ENCODE assay signal across 38 cellular contexts in the genomic region with DNA sequence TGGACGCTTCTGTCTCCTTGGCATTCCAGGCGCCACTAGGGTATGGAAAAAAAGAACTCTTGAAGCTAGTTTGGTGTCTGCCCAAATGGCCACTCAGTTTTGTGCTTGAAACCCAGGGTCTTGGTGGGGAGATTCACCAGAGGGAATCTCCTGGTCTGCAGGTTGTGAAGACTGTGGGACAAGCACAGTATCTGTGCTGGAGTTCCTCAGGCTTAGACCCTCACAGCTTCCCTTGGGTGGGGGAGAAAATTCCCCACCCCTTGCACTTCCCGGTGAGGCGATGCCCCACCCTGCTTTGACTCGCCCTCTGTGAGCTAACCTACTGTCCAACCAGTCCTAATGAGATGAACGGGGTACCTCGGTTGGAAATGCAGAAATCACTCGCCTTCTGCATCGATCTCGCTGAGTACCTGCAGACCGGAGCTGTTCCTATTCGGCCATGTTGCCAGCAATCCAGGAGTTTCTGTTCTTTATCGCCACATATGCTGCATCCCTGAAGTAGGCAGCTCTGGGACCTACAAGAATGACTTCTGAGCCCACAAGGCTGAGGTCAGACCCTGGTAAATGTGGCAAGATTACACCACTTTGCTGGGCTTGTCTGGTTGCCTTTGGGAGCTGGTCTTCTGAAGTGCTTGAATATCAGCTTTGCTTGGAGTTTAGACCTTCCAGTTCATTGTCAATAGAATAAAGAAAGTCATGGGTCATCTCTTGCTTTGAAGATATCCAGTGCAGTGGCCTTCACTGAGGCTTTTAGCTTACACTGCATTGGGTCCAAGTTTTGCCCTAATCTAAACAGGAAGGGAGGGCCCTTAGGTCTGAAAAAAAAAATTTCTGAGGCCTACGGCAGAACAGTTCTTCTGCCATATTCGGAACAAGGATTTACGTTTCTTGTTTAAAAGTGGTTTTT. TPM values are rescaled to one million over a fixed set of nuclear protein-coding genes. Genes with fewer than 3 reads are reported as not detected.
"Had no signal": no experiment of that assay in that cellular context is flagged by ENCODE, and none has a peak within 500 bp of the region (broad histone marks: within the 10 kb centered on the region; RNA-seq: fewer than 3 reads in every experiment).

No MANE protein-coding gene starts in this region.

- H3K36me3 ChIP-seq: adrenal gland, ascending aorta, breast epithelium, cardiac muscle cell had no signal

- ATAC-seq: activated naive CD4-positive, alpha-beta T cell treated with anti-CD3 and anti-CD28 coated beads, Interleukin-2, amount 50 U/mL, for 72 hours; activated naive CD8-positive, alpha-beta T cell treated with anti-CD3 and anti-CD28 coated beads, Interleukin-2, amount 50 U/mL, for 24 hours; activated T-cell treated with anti-CD3 and anti-CD28 coated beads, Interleukin-2, amount 50 U/mL, for 4 hours; activated T-cell treated with anti-CD3 and anti-CD28 coated beads, Interleukin-2, amount 50 U/mL, for 72 hours; activated T-helper 17 cell treated with anti-CD3 and anti-CD28 coated beads, Interleukin-2, amount 50 U/mL, for 72 hours; body of pancreas had no signal

- H3K4me1 ChIP-seq: adrenal gland, ascending aorta, breast epithelium had no signal

- FAIRE-seq: astrocyte, bronchial epithelial cell had no signal

- DNase-seq: activated effector memory CD4-positive, alpha-beta T cell treated with anti-CD3 and anti-CD28 coated beads, Interleukin-2, amount 50 U/mL, for 16 hours; activated effector memory CD4-positive, alpha-beta T cell treated with Interleukin-2 at 50 U/mL for 16 hours; activated gamma-delta T cell; activated gamma-delta T cell treated with Interleukin-2 at 50 U/mL for 16 hours; activated naive CD4-positive, alpha-beta T cell; activated naive CD4-positive, alpha-beta T cell treated with anti-CD3 and anti-CD28 coated beads for 36 hours; activated naive CD4-positive, alpha-beta T cell treated with anti-CD3 and anti-CD28 coated beads, Interleukin-2, amount 10 ng/mL, durations not matched to agents 7 days and 5 days; activated naive CD4-positive, alpha-beta T cell treated with anti-CD3 and anti-CD28 coated beads, Interleukin-2, amount 50 U/mL, for 16 hours; activated naive CD4-positive, alpha-beta T cell treated with Interleukin-2 at 50 U/mL for 16 hours; activated naive CD8-positive, alpha-beta T cell treated with anti-CD3 and anti-CD28 coated beads for 36 hours; activated naive CD8-positive, alpha-beta T cell treated with anti-CD3 and anti-CD28 coated beads, Interleukin-2, amount 10 ng/mL, durations not matched to agents 7 days and 5 days; activated naive CD8-positive, alpha-beta T cell treated with anti-CD3 and anti-CD28 coated beads, Interleukin-2, amount 50 U/mL, for 24 hours; activated T-cell treated with anti-CD3 and anti-CD28 coated beads for 4 hours; activated T-cell treated with anti-CD3 and anti-CD28 coated beads, Interleukin-2, amount 50 U/mL, for 1 hour; activated T-cell treated with anti-CD3 and anti-CD28 coated beads, Interleukin-2, amount 50 U/mL, for 24 hours; activated T-cell treated with anti-CD3 and anti-CD28 coated beads, Interleukin-2, amount 50 U/mL, for 4 hours; activated T-cell treated with anti-CD3 and anti-CD28 coated beads, Interleukin-2, amount 50 U/mL, for 48 hours; activated T-cell treated with anti-CD3 and anti-CD28 coated beads, Interleukin-2, amount 50 U/mL, for 72 hours; adrenal gland; amniotic stem cell; amygdala; anterior cingulate cortex; aorta; body of pancreas; caudate nucleus; central memory CD4-positive, alpha-beta T cell had no signal

- H3K27me3 ChIP-seq: ascending aorta, body of pancreas, breast epithelium, cardiac muscle cell had no signal

- H3K27ac ChIP-seq: adrenal gland, ascending aorta, body of pancreas, breast epithelium, cardiac muscle cell had no signal

- H3K9me3 ChIP-seq: adrenal gland, ascending aorta, body of pancreas, breast epithelium had no signal

- H3K4me3 ChIP-seq: adrenal gland, ascending aorta, body of pancreas, breast epithelium, cardiac muscle cell had no signal

RNA-seq across cellular contexts. Expression of gene SLC2A2, which starts 51.0 kb away (rescaled TPM):
- total RNA-seq: activated naive CD4-positive, alpha-beta T cell treated with anti-CD3 and anti-CD28 coated beads for 36 hours; activated naive CD4-positive, alpha-beta T cell treated with anti-CD3 and anti-CD28 coated beads, Interleukin-2, amount 50 U/mL, for 72 hours; activated naive CD8-positive, alpha-beta T cell treated with anti-CD3 and anti-CD28 coated beads for 36 hours; activated naive CD8-positive, alpha-beta T cell treated with anti-CD3 and anti-CD28 coated beads, Interleukin-2, amount 10 ng/mL, durations not matched to agents 7 days and 5 days; activated T-cell treated with anti-CD3 and anti-CD28 coated beads, Interleukin-2, amount 50 U/mL, for 72 hours; activated T-helper 1 cell treated with anti-CD3 and anti-CD28 coated beads, Interleukin-12 subunit alpha, Interleukin-12 subunit beta, Interleukin-2, Interleukin-4 antibody, amounts not matched to agents 30 ng/mL and 10 ng/mL and 1 ng/mL, durations not matched to agents 14 hours and 24 hours and 36 hours; activated T-helper 17 cell treated with anti-CD3 and anti-CD28 coated beads, Interleukin-2, amount 50 U/mL, for 72 hours; activated T-helper 2 cell treated with anti-CD3 and anti-CD28 coated beads, Interferon-gamma antibody, Interleukin-2, Interleukin-4, amounts not matched to agents 10 μg/mL and 5 μg/mL and 100 μg/mL, durations not matched to agents 14 hours and 24 hours and 36 hours; aorta; ascending aorta; astrocyte; breast epithelium; bronchial epithelial cell; cardiac muscle cell; cardiac septum; cerebellum; chondrocyte had no signal
- polyA plus RNA-seq: adrenal gland, cardiac muscle cell had no signal
